In genomic region chr20:36269507-36269906, GRCh38 we compare ENCODE assay signal across 24 cellular contexts. TPM values are rescaled to one million over a fixed set of nuclear protein-coding genes. Genes with fewer than 3 reads are reported as not detected.
DNase-seq lines count a peak whose midpoint lies in the region; ATAC-seq, FAIRE-seq and TF ChIP-seq lines count a peak whose summit lies in the region.
"Had no signal": no experiment of that assay in that cellular context is flagged by ENCODE, and none has a peak within 500 bp of the region (broad histone marks: within the 10 kb centered on the region; RNA-seq: fewer than 3 reads in every experiment).

No MANE protein-coding gene starts in this region.

- H3K9me1 ChIP-seq in K562 (ENCODE audit: control insufficient read depth, insufficient read depth, low read length), result no peaks in the 10 kb centered on the region

- FAIRE-seq in K562 (lab: Jason Lieb, UNC), result no peak
- FAIRE-seq: A204.1, G401.6, GM12892, H1 had no signal

- no peak overlapping the region for H2BK15ac ChIP-seq in neuronal stem cell (ENCODE audit: low read length)

- POLR2A ChIA-PET in HEK293 (lab: Yijun Ruan, JAX), result interaction anchor here (0.8 kb wide), 1 partner anchor 138 kb away, joined by 7 read pairs; no protein-coding TSS in a partner anchor
- POLR2A ChIA-PET in K562 (lab: Yijun Ruan, JAX), result interaction anchor here (0.6 kb wide), 1 partner anchor 442 kb away, joined by 3 read pairs; no protein-coding TSS in a partner anchor

- H4K20me1 ChIP-seq in K562 (replicated peaks; ENCODE audit: control insufficient read depth, insufficient read depth, low read length), result peaks cover 24% of the 10 kb centered on the region; the same call in 1 of the 2 replicates
- H4K20me1 ChIP-seq: BLaER1 had no signal

- no peak overlapping the region for H3K4ac ChIP-seq in neuronal stem cell (ENCODE audit: low read length)

- H3K4me2 ChIP-seq in K562 (ENCODE audit: insufficient read depth, low read length), result no peak overlapping the region
- H3K4me2 ChIP-seq in neuronal stem cell (ENCODE audit: insufficient read depth, low read length, poor library complexity, severe bottlenecking), result no peak overlapping the region
- H3K4me2 ChIP-seq: BLaER1 had no signal

- H3K4me1 ChIP-seq in HEK293 (ENCODE audit: control insufficient read depth, insufficient read depth, low read length) (no peaks in the 10 kb centered on the region), K562 (replicated peaks in 1 of 2; ENCODE audit: control insufficient read depth in 2 of 2, insufficient read depth in 2 of 2, low read length in 2 of 2) (peaks cover 0 to 11% of the 10 kb centered on the region in 2 experiments; a peak in 2 of 5 replicates), neuronal stem cell (ENCODE audit: control insufficient read depth in 2 of 2, insufficient read depth in 1 of 2, low read depth in 1 of 2, low read length in 2 of 2) (peaks cover 10 to 19% of the 10 kb centered on the region in 2 donors), lower lobe of right lung (no peaks in the 10 kb centered on the region)
- H3K4me1 ChIP-seq: BLaER1, Caco-2 had no signal

- TF ChIP-seq CTCF in HEK293 (tag by site-specific recombination; IDR thresholded peaks at IDR 0.05), result no peak
- no peak for TF ChIP-seq CTCF in K562 (IDR thresholded peaks at IDR 0.05 in 2 of 3, conservative IDR thresholded peaks at IDR 0.05 in 1 of 3; ENCODE audit: insufficient read depth in 2 of 3, low read depth in 1 of 3, low read length in 3 of 3)
- TF ChIP-seq CTCF in lower lobe of right lung (IDR thresholded peaks at IDR 0.05), result no peak

- H3K27ac ChIP-seq in HEK293 (ENCODE audit: extremely low read depth, low read depth, low read length), result no peak overlapping the region
- H3K27ac ChIP-seq in K562 (ENCODE audit: extremely low read depth, low read depth, low read length), result no peak overlapping the region
- H3K27ac ChIP-seq in neuronal stem cell (replicated peaks; ENCODE audit: low read length), result no peak overlapping the region
- H3K27ac ChIP-seq in lower lobe of right lung, result no peak overlapping the region
- H3K27ac ChIP-seq: 22Rv1, BLaER1, C4-2B, GM23248 had no signal

- no peak overlapping the region for H2AK5ac ChIP-seq in neuronal stem cell (ENCODE audit: low read depth, low read length)

- no peak overlapping the region for H2BK5ac ChIP-seq in neuronal stem cell (ENCODE audit: low read length)

- no peak for TF ChIP-seq RAD21 in K562 (CRISPR knock-in tag; conservative IDR thresholded peaks at IDR 0.05 in 1 of 2, IDR thresholded peaks at IDR 0.05 in 1 of 2)

- no peaks in the 10 kb centered on the region for H3K79me1 ChIP-seq in neuronal stem cell (ENCODE audit: low read depth, low read length)

- no peak for ATAC-seq in K562
- ATAC-seq in lower lobe of right lung, result no peak
- ATAC-seq in HG02798 (IDR thresholded peaks at IDR 0.05; ENCODE audit: poor library complexity, unreplicated experiment), result no peak
- ATAC-seq: CD8-positive, alpha-beta T cell; HCT116 had no signal

- no peak overlapping the region for H4K8ac ChIP-seq in neuronal stem cell (ENCODE audit: low read depth, low read length)

- H3K23ac ChIP-seq in neuronal stem cell (ENCODE audit: low read depth, low read length, poor library complexity), result no peak overlapping the region

- H3K27me3 ChIP-seq in K562 (ENCODE audit: control insufficient read depth in 2 of 2, insufficient read depth in 2 of 2, low read length in 2 of 2), result peaks cover 47 to 79% of the 10 kb centered on the region in 2 experiments
- no peaks in the 10 kb centered on the region for H3K27me3 ChIP-seq in neuronal stem cell (ENCODE audit: control insufficient read depth in 3 of 3, insufficient read depth in 3 of 3, low read depth in 1 of 3, low read length in 3 of 3)
- H3K27me3 ChIP-seq in H7 (ENCODE audit: control insufficient read depth, insufficient read depth, low read length), result no peaks in the 10 kb centered on the region
- peaks cover 11% of the 10 kb centered on the region for H3K27me3 ChIP-seq in lower lobe of right lung (ENCODE audit: low read depth)
- H3K27me3 ChIP-seq: BLaER1 had no signal

- H2BK120ac ChIP-seq in neuronal stem cell (ENCODE audit: low read depth, low read length), result no peak overlapping the region

- intact Hi-C loops in K562 (cut with micrococcal nuclease) (no loop called here), lower lobe of right lung (cut with DNase I) (no loop called here)

- no peak overlapping the region for H2AFZ ChIP-seq in K562 (ENCODE audit: low read depth, low read length)
- peak overlapping the region; percentile 8 for H2AFZ ChIP-seq in neuronal stem cell (ENCODE audit: low read length)
- H2AFZ ChIP-seq: GM23248 had no signal

- no peak overlapping the region for H3K4me3 ChIP-seq in HEK293 (ENCODE audit: low read depth, low read length)
- H3K4me3 ChIP-seq in K562, result no peak overlapping the region
- no peak overlapping the region for H3K4me3 ChIP-seq in neuronal stem cell (ENCODE audit: low read length in 2 of 2)
- H3K4me3 ChIP-seq in H7 (ENCODE audit: insufficient read depth, low read depth, low read length), result no peak overlapping the region
- H3K4me3 ChIP-seq in lower lobe of right lung, result no peak overlapping the region
- H3K4me3 ChIP-seq: BLaER1, GM23248 had no signal

- H4K91ac ChIP-seq in neuronal stem cell (ENCODE audit: low read depth, low read length, poor library complexity), result no peak overlapping the region

- WGBS in K562 (ENCODE audit: insufficient coverage, low coverage, missing lambda C conversion rate), result 0% methylated on average over 2 of the region's 2 CpGs
- WGBS in neuronal stem cell (ENCODE audit: extremely low coverage in 2 of 2, insufficient read length in 2 of 2, insufficient replicate concordance in 1 of 2), 2 donors, result no CpG with 5 or more reads among the region's 2 CpGs

- TF ChIP-seq POLR2A in K562 (conservative IDR thresholded peaks at IDR 0.05), result no peak

- CTCF ChIA-PET in HEK293 (lab: Yijun Ruan, JAX), result interaction anchor here (0.5 to 0.9 kb wide), 2 partner anchors 66 to 67 kb away, joined by 3 to 5 read pairs; no protein-coding TSS in a partner anchor
- CTCF ChIA-PET in K562 (lab: Yijun Ruan, JAX; ENCODE audit: low intra/inter-chr PET ratio), result no interaction called here

- no peak overlapping the region for H3K14ac ChIP-seq in neuronal stem cell (ENCODE audit: low read length)

- H3K18ac ChIP-seq in neuronal stem cell (ENCODE audit: low read length), result no peak overlapping the region

- H3K36me3 ChIP-seq in HEK293 (ENCODE audit: control insufficient read depth in 2 of 2, insufficient read depth in 1 of 2, low read length in 2 of 2) (no peaks in the 10 kb centered on the region), K562 (ENCODE audit: control insufficient read depth, insufficient read depth, low read length) (no peaks in the 10 kb centered on the region), neuronal stem cell (replicated peaks in 1 of 2; ENCODE audit: control insufficient read depth in 2 of 2, insufficient read depth in 2 of 2, low read length in 2 of 2) (no peaks in the 10 kb centered on the region), H7 (replicated peaks; ENCODE audit: control insufficient read depth, insufficient read depth, low read length) (no peaks in the 10 kb centered on the region), lower lobe of right lung (no peaks in the 10 kb centered on the region)
- H3K36me3 ChIP-seq: BLaER1 had no signal

- no TSS peak for BruUV-seq in K562 (replicated peaks; lab: Mats Ljungman, UMichigan)

- no peak for TF ChIP-seq EP300 in K562 (IDR thresholded peaks at IDR 0.05; ENCODE audit: low read length)

- H3K9me3 ChIP-seq in HEK293 (ENCODE audit: control insufficient read depth, insufficient read depth, low read depth, low read length), result no peaks in the 10 kb centered on the region
- no peaks in the 10 kb centered on the region for H3K9me3 ChIP-seq in K562 (replicated peaks; ENCODE audit: control insufficient read depth, insufficient read depth, low read depth, low read length)
- H3K9me3 ChIP-seq in neuronal stem cell (replicated peaks in 1 of 2; ENCODE audit: control insufficient read depth in 2 of 2, insufficient read depth in 1 of 2, low read depth in 1 of 2, low read length in 2 of 2), result no peaks in the 10 kb centered on the region
- H3K9me3 ChIP-seq in lower lobe of right lung, result no peaks in the 10 kb centered on the region
- H3K9me3 ChIP-seq: BLaER1, Caco-2 had no signal

- H3K9ac ChIP-seq in K562 (ENCODE audit: insufficient read depth in 1 of 2, low read depth in 2 of 2, low read length in 2 of 2), result no peak overlapping the region
- no peak overlapping the region for H3K9ac ChIP-seq in neuronal stem cell (ENCODE audit: low read depth, low read length, poor library complexity)
- H3K9ac ChIP-seq: BLaER1, GM23248 had no signal

- in situ Hi-C loops in K562 (cut with MboI), result no loop called here

- DNase-seq in K562 (ENCODE audit: extremely low read depth in 1 of 4, low spot score in 3 of 4), result no peak
- DNase-seq in inferior parietal cortex (ENCODE audit: extremely low spot score), result peak; percentile 32
- DNase-seq in neuronal stem cell (ENCODE audit: low spot score), result no peak
- DNase-seq in NCI-H526 (lab: John Stamatoyannopoulos, UW), result no peak
- no peak for DNase-seq in H7
- DNase-seq in lower lobe of right lung, result no peak
- DNase-seq: Caco-2; CD4-positive, CD25-positive, alpha-beta regulatory T cell; CD8-positive, alpha-beta T cell; DMS153; DND-41; H9; HFFc6 had no signal

- no peaks in the 10 kb centered on the region for H3K79me2 ChIP-seq in K562 (ENCODE audit: control insufficient read depth, insufficient read depth, low read length)

- H2BK12ac ChIP-seq in neuronal stem cell (ENCODE audit: low read length), result no peak overlapping the region

RNA-seq across cellular contexts. Expression of gene AAR2, which starts 33.2 kb away (rescaled TPM):
- total RNA-seq in K562 (2011; cell fraction: chromatin; rRNA removed; ENCODE audit: low replicate concordance), result 10.3 and 27.3 TPM in 2 replicates
- 20.4 and 22.3 TPM in 2 replicates for total RNA-seq in K562 (2011; cell fraction: nucleolus; rRNA removed)
- total RNA-seq in K562 (2011; cell fraction: nucleoplasm; rRNA removed), result 16.5 and 16.9 TPM in 2 replicates
- total RNA-seq in K562 (2014; rRNA removed) (24.7 and 29.6 TPM in 2 replicates), K562 (2014; rRNA removed; fragmentation: Illumina TruSeq; extraction: Trizol) (18.0 and 20.0 TPM in 2 replicates), K562 (2015; rRNA removed; fragmentation: Illumina TruSeq; extraction: Trizol) (22.4 and 23.6 TPM in 2 replicates), K562 (2021) (26.0 and 26.3 TPM in 2 replicates), lower lobe of right lung (23.7 TPM)
- polyA plus RNA-seq in K562 (2011; rRNA removed) (30.7 and 30.8 TPM in 2 replicates), K562 (2014; fragmentation: Illumina TruSeq; extraction: Trizol) (36.2 and 39.4 TPM in 2 replicates), K562 (2014; fragmentation: Nextera tagmentation; extraction: Ambion mirVana) (10 to 100 TPM in 1 of 2 experiments, 1 to 10 TPM in 1; 6.5 to 12.0 TPM), K562 (2014; rRNA removed) (29.3 and 30.0 TPM in 2 replicates)
- polyA plus RNA-seq in K562 (2011; cell fraction: cytosol; rRNA removed), result 31.0 and 52.8 TPM in 2 replicates
- polyA plus RNA-seq in K562 (2011; cell fraction: nucleus; rRNA removed), result 14.5 and 21.1 TPM in 2 replicates
- 21.4 and 24.8 TPM in 2 replicates for polyA plus RNA-seq in K562 (2012)
- 20.2 and 29.3 TPM in 2 replicates for polyA minus RNA-seq in K562 (2011; rRNA and poly(A)+ RNA removed)
- 15.3 and 17.6 TPM in 2 replicates for polyA minus RNA-seq in K562 (2011; cell fraction: cytosol; rRNA and poly(A)+ RNA removed)
- 13.1 and 18.1 TPM in 2 replicates for polyA minus RNA-seq in K562 (2011; cell fraction: nucleus; rRNA and poly(A)+ RNA removed)
- polyA plus RNA-seq in neuronal stem cell (2013, experiment 1 of 2), result 19.2 TPM
- 19.6 TPM for polyA plus RNA-seq in neuronal stem cell (2013, experiment 2 of 2)
- total RNA-seq in H7 (2014; rRNA removed; shearing (Covaris generic)), result 32.1 and 38.4 TPM in 2 replicates

RNA-seq across cellular contexts. Expression of gene DLGAP4, which starts 36.6 kb away (rescaled TPM):
- 20.3 and 54.2 TPM in 2 replicates for total RNA-seq in K562 (2011; cell fraction: chromatin; rRNA removed; ENCODE audit: low replicate concordance)
- total RNA-seq in K562 (2011; cell fraction: nucleolus; rRNA removed), result 27.4 and 30.0 TPM in 2 replicates
- total RNA-seq in K562 (2011; cell fraction: nucleoplasm; rRNA removed), result 33.4 and 54.4 TPM in 2 replicates
- total RNA-seq in K562 (2014; rRNA removed) (4.5 and 9.9 TPM in 2 replicates), K562 (2014; rRNA removed; fragmentation: Illumina TruSeq; extraction: Trizol) (2.3 and 3.2 TPM in 2 replicates), K562 (2015; rRNA removed; fragmentation: Illumina TruSeq; extraction: Trizol) (4.5 and 6.8 TPM in 2 replicates), K562 (2021) (26.1 and 34.1 TPM in 2 replicates), lower lobe of right lung (59.3 TPM)
- polyA plus RNA-seq in K562 (2011; rRNA removed) (3.1 and 6.5 TPM in 2 replicates), K562 (2014; fragmentation: Illumina TruSeq; extraction: Trizol) (22.3 and 30.8 TPM in 2 replicates), K562 (2014; fragmentation: Nextera tagmentation; extraction: Ambion mirVana) (under 1 TPM; 0.31 to 0.74 TPM), K562 (2014; rRNA removed) (9.5 and 11.9 TPM in 2 replicates)
- 9.9 and 17.6 TPM in 2 replicates for polyA plus RNA-seq in K562 (2011; cell fraction: cytosol; rRNA removed)
- 20.7 and 29.9 TPM in 2 replicates for polyA plus RNA-seq in K562 (2011; cell fraction: nucleus; rRNA removed)
- polyA plus RNA-seq in K562 (2012), result 16.7 and 28.3 TPM in 2 replicates
- polyA minus RNA-seq in K562 (2011; rRNA and poly(A)+ RNA removed), result 4.4 and 5.6 TPM in 2 replicates
- polyA minus RNA-seq in K562 (2011; cell fraction: cytosol; rRNA and poly(A)+ RNA removed), result 24.3 and 33.7 TPM in 2 replicates
- 7.7 and 10.9 TPM in 2 replicates for polyA minus RNA-seq in K562 (2011; cell fraction: nucleus; rRNA and poly(A)+ RNA removed)
- polyA plus RNA-seq in neuronal stem cell (2013, experiment 1 of 2), result 98.6 TPM
- polyA plus RNA-seq in neuronal stem cell (2013, experiment 2 of 2), result 99.8 TPM
- total RNA-seq in H7 (2014; rRNA removed; shearing (Covaris generic)), result 60.5 and 62.8 TPM in 2 replicates

Comparison
In these comparisons a context has a peak if more than half of its experiments do, and no peak if none do; other contexts are left out.
1. Of the 44 proteins assayed by ChIP-seq in both K562 and HEK293: peak only in K562: none; only in HEK293: none; in both: PRDM10; in neither: 43.